ENCODE assay signal across 23 cellular contexts in genomic region chr9:37241340-37241739, GRCh38.
"Had no signal": no experiment of that assay in that cellular context is flagged by ENCODE, and none has a peak within 500 bp of the region (broad histone marks: within the 10 kb centered on the region; RNA-seq: fewer than 3 reads in every experiment).

No MANE protein-coding gene starts in this region.

- ATAC-seq: esophagus mucosa; left cardiac atrium; lower lobe of right lung; pancreas; right cardiac atrium; stimulated activated naive B cell treated with anti-CD40 and anti-IgM and Interleukin-4, amounts not matched to agents 10 μg/mL and 1 μg/mL and 100 μg/mL, for 72 hours; stimulated activated naive CD8-positive, alpha-beta T cell treated with anti-CD3 and anti-CD28 coated beads, Interleukin-15, amount 100 ng/mL, for 72 hours had no signal

- H3K9me3 ChIP-seq: left ventricle myocardium inferior, lower lobe of right lung, thoracic aorta, transverse colon had no signal

- H3K4me1 Mint-ChIP-seq: mesothelial cell of epicardium, nephron had no signal

- H3K4me3 Mint-ChIP-seq: memory B cell; mesothelial cell of epicardium; nephron; stimulated activated naive B cell treated with anti-CD40 and anti-IgM and Interleukin-4, amounts not matched to agents 10 μg/mL and 1 μg/mL and 100 μg/mL, for 72 hours; stimulated activated naive CD8-positive, alpha-beta T cell treated with anti-CD3 and anti-CD28 coated beads, Interleukin-15, amount 100 ng/mL, for 72 hours had no signal

- H3K4me1 ChIP-seq: lower lobe of right lung, transverse colon had no signal

- H3K9me3 Mint-ChIP-seq: memory B cell; mesothelial cell of epicardium; nephron; stimulated activated naive B cell treated with anti-CD40 and anti-IgM and Interleukin-4, amounts not matched to agents 10 μg/mL and 1 μg/mL and 100 μg/mL, for 72 hours; stimulated activated naive CD8-positive, alpha-beta T cell treated with anti-CD3 and anti-CD28 coated beads, Interleukin-15, amount 100 ng/mL, for 72 hours had no signal

- DNase-seq: dorsolateral prefrontal cortex; effector CD8-positive, alpha-beta T cell; left cardiac atrium; left ventricle myocardium inferior; lower lobe of right lung; occipital lobe; pancreas; right cardiac atrium; stimulated activated CD4-positive, alpha-beta T cell treated with anti-CD3 and anti-CD28 coated beads, Interleukin-15, amount 100 ng/mL, for 24 hours; stimulated activated CD4-positive, alpha-beta T cell treated with anti-CD3 and anti-CD28 coated beads, Interleukin-2, amount 100 ng/mL, for 24 hours; stimulated activated CD4-positive, alpha-beta T cell treated with anti-CD3 and anti-CD28 coated beads, Interleukin-4, amount 100 ng/mL, for 4 hours; stimulated activated naive B cell treated with anti-CD40 and anti-IgM and Interleukin-4, amounts not matched to agents 10 μg/mL and 1 μg/mL and 100 μg/mL, for 72 hours; stimulated activated naive CD8-positive, alpha-beta T cell treated with anti-CD3 and anti-CD28 coated beads, Interleukin-15, amount 100 ng/mL, for 72 hours; substantia nigra; transverse colon had no signal

- H3K27ac ChIP-seq: coronary artery, dorsolateral prefrontal cortex, left ventricle myocardium inferior, lower lobe of right lung, pancreas, thoracic aorta, transverse colon had no signal

- H3K36me3 ChIP-seq: left ventricle myocardium inferior, lower lobe of right lung, pancreas, thoracic aorta, transverse colon had no signal

- FAIRE-seq: keratinocyte had no signal

- H3K27ac Mint-ChIP-seq: memory B cell; mesothelial cell of epicardium; nephron; progenitor cell of endocrine pancreas; stimulated activated naive CD8-positive, alpha-beta T cell treated with anti-CD3 and anti-CD28 coated beads, Interleukin-15, amount 100 ng/mL, for 72 hours had no signal

- H3K4me3 ChIP-seq: coronary artery, dorsolateral prefrontal cortex, left ventricle myocardium inferior, lower lobe of right lung, pancreas, thoracic aorta, transverse colon had no signal

- H3K27me3 ChIP-seq: dorsolateral prefrontal cortex, pancreas, transverse colon had no signal

- H3K27me3 Mint-ChIP-seq: memory B cell; progenitor cell of endocrine pancreas; stimulated activated naive B cell treated with anti-CD40 and anti-IgM and Interleukin-4, amounts not matched to agents 10 μg/mL and 1 μg/mL and 100 μg/mL, for 72 hours; stimulated activated naive CD8-positive, alpha-beta T cell treated with anti-CD3 and anti-CD28 coated beads, Interleukin-15, amount 100 ng/mL, for 72 hours had no signal
